ENCODE assay signal across 9 cellular contexts in genomic region chr13:50123002-50123401, GRCh38.
DNase-seq lines count a peak whose midpoint lies in the region; ATAC-seq, FAIRE-seq and TF ChIP-seq lines count a peak whose summit lies in the region.
"Had no signal": no experiment of that assay in that cellular context is flagged by ENCODE, and none has a peak within 500 bp of the region (broad histone marks: within the 10 kb centered on the region; RNA-seq: fewer than 3 reads in every experiment).

No MANE protein-coding gene starts in this region.

- no peak for TF ChIP-seq POLR2A in Peyer's patch (IDR thresholded peaks at IDR 0.05)
- TF ChIP-seq POLR2A in testis (IDR thresholded peaks at IDR 0.05) = no peak

- H3K27ac Mint-ChIP-seq in GM23338 = no peak overlapping the region

- no peak for FAIRE-seq in HTR-8/SVneo (lab: Jason Lieb, UNC)
- FAIRE-seq: GM19239 had no signal

- peaks cover 56% of the 10 kb centered on the region for H3K27me3 Mint-ChIP-seq in GM23338 (ENCODE audit: insufficient read depth, low read depth, poor library complexity)

- H3F3A ChIP-seq in GM23338 (replicated peaks; ENCODE audit: low read depth) = peaks cover 34% of the 10 kb centered on the region

- H2AFZ ChIP-seq in GM23338 = no peak overlapping the region

- peaks cover 40% of the 10 kb centered on the region for H3K4me1 Mint-ChIP-seq in GM23338

- ATAC-seq in GM23338 (no peak), psoas muscle (no peak)

- peaks cover 29% of the 10 kb centered on the region for H4K20me1 ChIP-seq in GM23338 (replicated peaks; ENCODE audit: insufficient read depth)

- H3K4me3 Mint-ChIP-seq in GM23338 = peak overlapping the region; percentile 77

- no peaks in the 10 kb centered on the region for H3K9me2 ChIP-seq in GM23338 (ENCODE audit: insufficient read depth)

- H3K27me3 ChIP-seq in GM23338 (ENCODE audit: insufficient read depth) = peaks cover 79% of the 10 kb centered on the region
- H3K27me3 ChIP-seq in Peyer's patch = no peaks in the 10 kb centered on the region
- no peaks in the 10 kb centered on the region for H3K27me3 ChIP-seq in psoas muscle (ENCODE audit: insufficient read depth in 3 of 3, low read length in 2 of 3)
- H3K27me3 ChIP-seq in testis = no peaks in the 10 kb centered on the region

- no peak overlapping the region for H3K27ac ChIP-seq in GM23338 (ENCODE audit: low read depth)
- peak overlapping the region; percentile 99 to 100 (median 100) for H3K27ac ChIP-seq in Peyer's patch
- H3K27ac ChIP-seq in epithelial cell of prostate = peak overlapping the region; percentile 93
- H3K27ac ChIP-seq in psoas muscle = peak overlapping the region; percentile 100
- H3K27ac ChIP-seq in testis = peak overlapping the region in 1 of 2 donors; percentile 98

- no peak for DNase-seq in GM23338 (ENCODE audit: low spot score)
- DNase-seq in Peyer's patch = no peak
- DNase-seq in epithelial cell of prostate (ENCODE audit: low read depth, low spot score) = no peak
- DNase-seq in psoas muscle = no peak
- no peak for DNase-seq in NCI-H2029 treated with DMSO at 0.1 percent for 48 hours (lab: John Stamatoyannopoulos, UW)
- DNase-seq in HTR-8/SVneo (ENCODE audit: insufficient read length, low spot score) = no peak
- no peak for DNase-seq in testis
- no peak for DNase-seq in SIG-M5 treated with dmso at 0.1 percent for 504 hours (lab: John Stamatoyannopoulos, UW; ENCODE audit: unreplicated experiment)

- H3K79me2 ChIP-seq in GM23338 (replicated peaks; ENCODE audit: insufficient read depth) = no peaks in the 10 kb centered on the region

- H3K4me1 ChIP-seq in GM23338 (ENCODE audit: insufficient read depth) (peaks cover 41% of the 10 kb centered on the region), Peyer's patch (peaks cover 10 to 42% (median 16%) of the 10 kb centered on the region in 4 donors), psoas muscle (peaks cover 44% of the 10 kb centered on the region), testis (peaks cover 17% of the 10 kb centered on the region)

- peak overlapping the region; percentile 89 for H3K4me3 ChIP-seq in GM23338
- peak overlapping the region in 3 of 4 donors; percentile 82 to 93 (median 86) for H3K4me3 ChIP-seq in Peyer's patch
- peak overlapping the region; percentile 99 for H3K4me3 ChIP-seq in psoas muscle
- no peak overlapping the region for H3K4me3 ChIP-seq in testis

- peak overlapping the region; percentile 95 for H3K4me2 ChIP-seq in GM23338

- 65 to 67% (median 65%) methylated on average over 3 of the region's 3 CpGs for WGBS in psoas muscle, 3 donors
- 42 to 60% methylated on average over 3 of the region's 3 CpGs for WGBS in testis, 2 donors

- H3K9me3 Mint-ChIP-seq in GM23338 = no peaks in the 10 kb centered on the region; the same call in 1 of the 3 replicates

- H3K36me3 Mint-ChIP-seq in GM23338 (ENCODE audit: low read depth) = no peaks in the 10 kb centered on the region; the same call in 2 of the 3 replicates

- intact Hi-C loops in psoas muscle (cut with DNase I) = loop anchor here (2.0 to 10.0 kb wide), 2 partner anchors 40 to 468 kb away; no protein-coding TSS in a partner anchor
- intact Hi-C loops in testis (cut with DNase I; ENCODE audit: low total_unique reads) = no loop called here

- H3K9me3 ChIP-seq in Peyer's patch = no peaks in the 10 kb centered on the region
- H3K9me3 ChIP-seq in psoas muscle = no peaks in the 10 kb centered on the region
- no peaks in the 10 kb centered on the region for H3K9me3 ChIP-seq in testis

- TF ChIP-seq CTCF in GM23338 (conservative IDR thresholded peaks at IDR 0.05; ENCODE audit: low read depth in 2 of 2) (no peak), Peyer's patch (IDR thresholded peaks at IDR 0.05) (no peak), psoas muscle (IDR thresholded peaks at IDR 0.05) (no peak), testis (IDR thresholded peaks at IDR 0.05) (no peak)

- H3K36me3 ChIP-seq in GM23338 (ENCODE audit: insufficient read depth) (no peaks in the 10 kb centered on the region), Peyer's patch (peaks cover 0 to 4% (median 0%) of the 10 kb centered on the region in 3 donors), psoas muscle (ENCODE audit: insufficient read depth in 1 of 2, low read depth in 1 of 2) (peaks cover 0 to 8% of the 10 kb centered on the region in 2 donors), testis (ENCODE audit: low read depth, missing control alignments) (no peaks in the 10 kb centered on the region)

TF ChIP-seq in GM23338, 12 proteins besides CTCF, POLR2A, EP300 and RAD21:
- TF ChIP-seq NANOG (IDR thresholded peaks at IDR 0.05; ENCODE audit: borderline replicate concordance) (no peak), JUNB (IDR thresholded peaks at IDR 0.05; ENCODE audit: unreplicated experiment) (no peak), ZNF331 (CRISPR knock-in tag; IDR thresholded peaks at IDR 0.05; ENCODE audit: low read depth) (no peak), EZH2 (IDR thresholded peaks at IDR 0.05; ENCODE audit: low read depth, unreplicated experiment) (peak; percentile 13), ZNF114 (CRISPR knock-in tag; IDR thresholded peaks at IDR 0.05) (no peak)

Comparison
In these comparisons a context has a peak if more than half of its experiments do, and no peak if none do; other contexts are left out.
1. H3K4me3 ChIP-seq: peak in GM23338 (single experiment), Peyer's patch (3 of 4) and psoas muscle (single experiment); none in testis (0 of 2).